ENCODE assay signal across 22 cellular contexts in the genomic region with DNA sequence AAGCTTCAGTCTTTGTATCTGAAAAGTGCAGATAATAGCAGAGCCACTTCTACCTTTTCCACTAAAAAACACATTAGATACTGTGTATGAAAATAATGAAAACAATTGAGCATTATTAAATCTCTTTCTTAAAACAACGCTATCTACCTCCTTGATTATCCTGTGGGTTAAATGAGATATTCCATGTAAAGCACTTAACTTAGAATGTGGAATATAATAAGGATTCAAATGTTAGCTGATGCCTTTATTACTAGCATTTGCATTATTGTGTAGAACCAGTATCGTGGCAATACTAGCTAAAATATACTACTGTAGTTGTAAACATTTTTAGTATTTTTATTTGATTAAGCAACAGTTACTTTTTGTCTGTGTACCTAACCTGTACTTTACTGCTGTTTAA.
"Had no signal": no experiment of that assay in that cellular context is flagged by ENCODE, and none has a peak within 500 bp of the region (broad histone marks: within the 10 kb centered on the region; RNA-seq: fewer than 3 reads in every experiment).

No MANE protein-coding gene starts in this region.

- H3K9ac ChIP-seq: neural progenitor cell, parathyroid adenoma had no signal

- H3K27ac ChIP-seq: dorsolateral prefrontal cortex, gastrocnemius medialis, neural progenitor cell, parathyroid adenoma, tibial artery had no signal

- ATAC-seq: gastrocnemius medialis; left lobe of liver; naive thymus-derived CD4-positive, alpha-beta T cell; sciatic nerve; stimulated activated memory B cell treated with anti-CD40 and anti-IgM and Interleukin-4, amounts not matched to agents 10 μg/mL and 1 μg/mL and 100 μg/mL, for 72 hours; stimulated activated naive CD8-positive, alpha-beta T cell treated with anti-CD3 and anti-CD28 coated beads, Interleukin-15, Interleukin-2, amounts not matched to agents 100 U/mL and 50 U/mL, for 24 hours had no signal

- H3K36me3 ChIP-seq: neural progenitor cell had no signal

- H3K9me3 ChIP-seq: gastrocnemius medialis, testis, tibial artery had no signal

- H3K4me3 ChIP-seq: dorsolateral prefrontal cortex, gastrocnemius medialis, neural progenitor cell, testis, tibial artery had no signal

- H3K27ac Mint-ChIP-seq: mesothelial cell of epicardium; nephron; stimulated activated memory B cell treated with anti-CD40 and anti-IgM and Interleukin-4, amounts not matched to agents 10 μg/mL and 1 μg/mL and 100 μg/mL, for 72 hours; type B pancreatic cell had no signal

- FAIRE-seq: colon, kidney had no signal

- H3K4me1 ChIP-seq: neural progenitor cell had no signal

- H3K27me3 ChIP-seq: dorsolateral prefrontal cortex, gastrocnemius medialis, neural progenitor cell, testis, tibial artery had no signal

- DNase-seq: dorsolateral prefrontal cortex; effector CD4-positive, alpha-beta T cell; gastrocnemius medialis; head of caudate nucleus; kidney; mesenchymal stem cell; naive thymus-derived CD4-positive, alpha-beta T cell; stimulated activated CD4-positive, alpha-beta T cell treated with anti-CD3 and anti-CD28 coated beads, Interleukin-2, amount 100 ng/mL, for 24 hours; stimulated activated CD4-positive, alpha-beta T cell treated with anti-CD3 and anti-CD28 coated beads, Interleukin-4, amount 100 ng/mL, for 24 hours; stimulated activated naive CD8-positive, alpha-beta T cell treated with anti-CD3 and anti-CD28 coated beads, Interleukin-15, Interleukin-2, amounts not matched to agents 100 U/mL and 50 U/mL, for 24 hours; substantia nigra; testis; tibial artery had no signal

- H3K9me3 Mint-ChIP-seq: mesothelial cell of epicardium; naive thymus-derived CD4-positive, alpha-beta T cell; nephron; stimulated activated memory B cell treated with anti-CD40 and anti-IgM and Interleukin-4, amounts not matched to agents 10 μg/mL and 1 μg/mL and 100 μg/mL, for 72 hours; type B pancreatic cell had no signal

- H3K4me3 Mint-ChIP-seq: mesothelial cell of epicardium; nephron; neural progenitor cell; stimulated activated memory B cell treated with anti-CD40 and anti-IgM and Interleukin-4, amounts not matched to agents 10 μg/mL and 1 μg/mL and 100 μg/mL, for 72 hours; type B pancreatic cell had no signal
